ENCODE assay signal across 8 cellular contexts in genomic region chr20:18137412-18138265, GRCh38. TPM values are rescaled to one million over a fixed set of nuclear protein-coding genes. Genes with fewer than 3 reads are reported as not detected.
A peak's percentile ranks its signal among the peaks of the same experiment; 100 is the strongest.
DNase-seq lines count a peak whose midpoint lies in the region; ATAC-seq, FAIRE-seq and TF ChIP-seq lines count a peak whose summit lies in the region.

A gene with protein sequence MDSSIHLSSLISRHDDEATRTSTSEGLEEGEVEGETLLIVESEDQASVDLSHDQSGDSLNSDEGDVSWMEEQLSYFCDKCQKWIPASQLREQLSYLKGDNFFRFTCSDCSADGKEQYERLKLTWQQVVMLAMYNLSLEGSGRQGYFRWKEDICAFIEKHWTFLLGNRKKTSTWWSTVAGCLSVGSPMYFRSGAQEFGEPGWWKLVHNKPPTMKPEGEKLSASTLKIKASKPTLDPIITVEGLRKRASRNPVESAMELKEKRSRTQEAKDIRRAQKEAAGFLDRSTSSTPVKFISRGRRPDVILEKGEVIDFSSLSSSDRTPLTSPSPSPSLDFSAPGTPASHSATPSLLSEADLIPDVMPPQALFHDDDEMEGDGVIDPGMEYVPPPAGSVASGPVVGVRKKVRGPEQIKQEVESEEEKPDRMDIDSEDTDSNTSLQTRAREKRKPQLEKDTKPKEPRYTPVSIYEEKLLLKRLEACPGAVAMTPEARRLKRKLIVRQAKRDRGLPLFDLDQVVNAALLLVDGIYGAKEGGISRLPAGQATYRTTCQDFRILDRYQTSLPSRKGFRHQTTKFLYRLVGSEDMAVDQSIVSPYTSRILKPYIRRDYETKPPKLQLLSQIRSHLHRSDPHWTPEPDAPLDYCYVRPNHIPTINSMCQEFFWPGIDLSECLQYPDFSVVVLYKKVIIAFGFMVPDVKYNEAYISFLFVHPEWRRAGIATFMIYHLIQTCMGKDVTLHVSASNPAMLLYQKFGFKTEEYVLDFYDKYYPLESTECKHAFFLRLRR (plus strand): TSS chr20:18137863. CDS start chr20:18142661, 4,798 bp downstream.
A gene with protein sequence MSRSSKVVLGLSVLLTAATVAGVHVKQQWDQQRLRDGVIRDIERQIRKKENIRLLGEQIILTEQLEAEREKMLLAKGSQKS (plus strand): TSS chr20:18137863. CDS start chr20:18137956, 93 bp downstream.

- H3K36me3 ChIP-seq in WERI-Rb-1 (peaks cover 18% of the 10 kb centered on the region), breast epithelium (no peaks in the 10 kb centered on the region), small intestine (ENCODE audit: control insufficient read depth in 2 of 2, insufficient read depth in 2 of 2, low read length in 2 of 2) (peaks cover 0 to 2% of the 10 kb centered on the region in 2 donors)

- 0 to 1% (median 0%) methylated on average over 64 to 87 of the region's 87 CpGs for WGBS in small intestine, 3 donors

- H3K4me3 ChIP-seq in WERI-Rb-1 (ENCODE audit: low read depth, low read length) (peak within 1 kb of the TSS; percentile 84), breast epithelium (peak within 1 kb of the TSS; percentile 83 to 97 (median 94)), small intestine (ENCODE audit: low read depth in 1 of 2, low read length in 2 of 2) (peak within 1 kb of the TSS; percentile 92 to 94)

- H3K27me3 ChIP-seq in WERI-Rb-1 (ENCODE audit: insufficient read depth, low read depth, severe bottlenecking) (no peaks in the 10 kb centered on the region), breast epithelium (no peaks in the 10 kb centered on the region), small intestine (ENCODE audit: control insufficient read depth in 2 of 2, insufficient read depth in 2 of 2, low read length in 2 of 2) (no peaks in the 10 kb centered on the region)

- no peak for FAIRE-seq in small intestine (lab: Jason Lieb, UNC)

- in situ Hi-C loops in ACHN (cut with HindIII; ENCODE audit: low pct_ligation_motif_present, low pct_unique_long_range_greater_than_20kb, low sequenced_read_pairs): no loop called here

- peak within 1 kb of the TSS; percentile 98 for H3K27ac ChIP-seq in WERI-Rb-1
- H3K27ac ChIP-seq in breast epithelium: peak within 1 kb of the TSS; percentile 91 to 94
- H3K27ac ChIP-seq in small intestine (ENCODE audit: low read depth in 1 of 2, low read length in 1 of 2): peak within 1 kb of the TSS; percentile 83 to 99

- peak; percentile 81 for ATAC-seq in GM18861 (IDR thresholded peaks at IDR 0.05; ENCODE audit: unreplicated experiment)
- ATAC-seq in HG03095 (IDR thresholded peaks at IDR 0.05; ENCODE audit: unreplicated experiment): peak; percentile 90

- H3K9me3 ChIP-seq in WERI-Rb-1 (ENCODE audit: severe bottlenecking): no peaks in the 10 kb centered on the region
- H3K9me3 ChIP-seq in breast epithelium: no peaks in the 10 kb centered on the region
- no peaks in the 10 kb centered on the region for H3K9me3 ChIP-seq in small intestine (ENCODE audit: control insufficient read depth, low read depth)

- peaks cover 10 to 16% of the 10 kb centered on the region in 2 donors for H3K4me1 ChIP-seq in breast epithelium
- H3K4me1 ChIP-seq in small intestine (ENCODE audit: control insufficient read depth in 2 of 2, insufficient read depth in 1 of 2, low read depth in 1 of 2, low read length in 1 of 2): peaks cover 3 to 14% of the 10 kb centered on the region in 2 donors

- peak; percentile 85 for DNase-seq in ACHN
- peak; percentile 91 for DNase-seq in NCI-H2196 (lab: John Stamatoyannopoulos, UW; ENCODE audit: unreplicated experiment)
- DNase-seq in WERI-Rb-1: peak; percentile 93
- peak; percentile 78 to 83 for DNase-seq in breast epithelium (ENCODE audit: low spot score in 2 of 2)
- peak; percentile 93 for DNase-seq in iPS-NIHi11 (ENCODE audit: low spot score)
- DNase-seq in small intestine: peak; percentile 90

- intact Hi-C loops in breast epithelium (cut with DNase I; ENCODE audit: low total_unique reads): no loop called here

- TF ChIP-seq POLR2A in breast epithelium (IDR thresholded peaks at IDR 0.05): peak; percentile 29

- TF ChIP-seq CTCF in WERI-Rb-1 (IDR thresholded peaks at IDR 0.05; ENCODE audit: low read depth, low read length) (no peak), breast epithelium (IDR thresholded peaks at IDR 0.05) (no peak)

RNA-seq across cellular contexts. Expression of the first gene that starts in this region (rescaled TPM):
- 10 to 100 TPM; 11.1 to 17.4 (median 14.9) TPM for total RNA-seq in breast epithelium
- polyA plus RNA-seq in small intestine: 10 to 100 TPM; 11.8 to 16.8 (median 12.7) TPM

RNA-seq across cellular contexts. Expression of the second gene that starts in this region (rescaled TPM):
- 10 to 100 TPM; 12.3 to 13.8 (median 13.6) TPM for total RNA-seq in breast epithelium
- polyA plus RNA-seq in small intestine: 10 to 100 TPM; 17.4 to 28.9 (median 26.4) TPM

Comparison
In these comparisons a context has a peak if more than half of its experiments do, and no peak if none do; other contexts are left out.
1. Peak in every context shown above with its lines: DNase-seq, ATAC-seq, H3K4me3 ChIP-seq and H3K27ac ChIP-seq.